ENCODE assay signal across 21 cellular contexts in genomic region chr19:43628646-43629326, GRCh38. TPM values are rescaled to one million over a fixed set of nuclear protein-coding genes. Genes with fewer than 3 reads are reported as not detected.
DNase-seq lines count a peak whose midpoint lies in the region; ATAC-seq, FAIRE-seq and TF ChIP-seq lines count a peak whose summit lies in the region.
"Had no signal": no experiment of that assay in that cellular context is flagged by ENCODE, and none has a peak within 500 bp of the region (broad histone marks: within the 10 kb centered on the region; RNA-seq: fewer than 3 reads in every experiment).

No MANE protein-coding gene starts in this region.

- no peak overlapping the region for H4K5ac ChIP-seq in H1 (ENCODE audit: insufficient read length, low read depth, low read length)

- no peak overlapping the region for H3K4ac ChIP-seq in H1 (replicated peaks; ENCODE audit: insufficient read length, low read depth, low read length)

- no peak overlapping the region for H3K27ac ChIP-seq in H1 (ENCODE audit: low read depth, low read length)
- H3K27ac ChIP-seq: BLaER1 treated with 17β-estradiol and CSF1 and Interleukin-3, amounts not matched to agents 10 nM and 100 nM; KMS-11; RWPE1 had no signal

- no peak overlapping the region for H3K56ac ChIP-seq in H1 (replicated peaks; ENCODE audit: insufficient read length, low read depth, low read length)

- H3K4me3 Mint-ChIP-seq in natural killer cell treated with Interleukin-12 subunit alpha and Interleukin-12 subunit beta and Interleukin-15 and Interleukin-18, amount 100 ng/mL, for 72 hours = no peak overlapping the region
- H3K4me3 Mint-ChIP-seq in natural killer cell = no peak overlapping the region
- H3K4me3 Mint-ChIP-seq in activated T-cell treated with anti-CD3 and anti-CD28 coated beads, Interleukin-2, amount 50 U/mL, for 72 hours = no peak overlapping the region

- FAIRE-seq in H1 (lab: Jason Lieb, UNC) = no peak
- FAIRE-seq: GM18507 had no signal

- no peak for TF ChIP-seq POLR2A in H1 (IDR thresholded peaks at IDR 0.05; ENCODE audit: control extremely low read depth in 1 of 2, low read depth in 2 of 2, low read length in 2 of 2)

- CTCF ChIA-PET in H1 (lab: Charles Lee; ENCODE audit: partially characterized antibody) = interaction anchor here (0.6 to 3.7 kb wide), 5 partner anchors 29 to 148 kb away, joined by 3 to 13 read pairs (median 4); no protein-coding TSS in a partner anchor

- no peak overlapping the region for H4K91ac ChIP-seq in H1 (replicated peaks; ENCODE audit: insufficient read length, low read length)

- no peak overlapping the region for H2AK5ac ChIP-seq in H1 (ENCODE audit: low read depth, low read length)

- H2BK15ac ChIP-seq in H1 (ENCODE audit: low read length) = no peak overlapping the region

- POLR2A ChIA-PET in H1 (lab: Charles Lee; ENCODE audit: partially characterized antibody) = interaction anchor here (0.6 to 1.3 kb wide), 2 partner anchors 12 to 96 kb away, joined by 3 read pairs; partner anchors contain the start of gene ZNF575

- H3K23me2 ChIP-seq in H1 (ENCODE audit: low read depth, low read length) = no peaks in the 10 kb centered on the region; the same call in 1 of the 2 replicates

- no peak overlapping the region for H3K23ac ChIP-seq in H1 (ENCODE audit: insufficient read length)

- TF ChIP-seq CTCF in natural killer cell (IDR thresholded peaks at IDR 0.05) = no peak
- TF ChIP-seq CTCF in H1 (IDR thresholded peaks at IDR 0.05; ENCODE audit: control extremely low read depth in 1 of 3, insufficient read depth in 1 of 3, low read depth in 1 of 3, low read length in 3 of 3) = no peak

- H2AFZ ChIP-seq in H1 (ENCODE audit: low read length) = no peak overlapping the region

- no peak for TF ChIP-seq RAD21 in H1 (IDR thresholded peaks at IDR 0.05 in 1 of 2, conservative IDR thresholded peaks at IDR 0.05 in 1 of 2; ENCODE audit: low read depth in 2 of 2, low read length in 2 of 2)

- H3K4me1 ChIP-seq in H1 (replicated peaks in 1 of 4; ENCODE audit: control insufficient read depth in 3 of 4, insufficient read depth in 4 of 4, low read length in 3 of 4) = peaks cover 0 to 6% (median 3%) of the 10 kb centered on the region in 4 experiments; a peak in 2 of 7 replicates

- peaks cover 14 to 19% of the 10 kb centered on the region in 2 donors for H3K27me3 Mint-ChIP-seq in natural killer cell treated with Interleukin-12 subunit alpha and Interleukin-12 subunit beta and Interleukin-15 and Interleukin-18, amount 100 ng/mL, for 72 hours
- H3K27me3 Mint-ChIP-seq in natural killer cell (ENCODE audit: low read depth in 2 of 2) = peaks cover 8 to 25% of the 10 kb centered on the region in 2 donors
- peaks cover 15% of the 10 kb centered on the region for H3K27me3 Mint-ChIP-seq in activated T-cell treated with anti-CD3 and anti-CD28 coated beads, Interleukin-2, amount 50 U/mL, for 72 hours (ENCODE audit: low read depth)

- no peak overlapping the region for H3K18ac ChIP-seq in H1 (ENCODE audit: extremely low read depth, low read length)

- peaks cover 0 to 11% of the 10 kb centered on the region in 2 donors for H3K4me1 Mint-ChIP-seq in natural killer cell treated with Interleukin-12 subunit alpha and Interleukin-12 subunit beta and Interleukin-15 and Interleukin-18, amount 100 ng/mL, for 72 hours (ENCODE audit: low read depth in 2 of 2)
- peaks cover 0 to 31% of the 10 kb centered on the region in 2 donors for H3K4me1 Mint-ChIP-seq in natural killer cell
- peaks cover 24% of the 10 kb centered on the region for H3K4me1 Mint-ChIP-seq in activated T-cell treated with anti-CD3 and anti-CD28 coated beads, Interleukin-2, amount 50 U/mL, for 72 hours (ENCODE audit: low read depth)

- no peaks in the 10 kb centered on the region; a peak in 2 of 8 replicates for H3K36me3 ChIP-seq in H1 (ENCODE audit: control insufficient read depth in 2 of 4, insufficient read depth in 4 of 4, low read length in 3 of 4)
- H3K36me3 ChIP-seq: MG63 had no signal

- peak; percentile 25 for DNase-seq in natural killer cell treated with Interleukin-12 subunit alpha and Interleukin-12 subunit beta and Interleukin-15 and Interleukin-18, amount 100 ng/mL, for 72 hours (ENCODE audit: low spot score)
- no peak for DNase-seq in natural killer cell
- no peak for DNase-seq in H1 (ENCODE audit: low read depth in 1 of 2, low spot score in 2 of 2)
- no peak for DNase-seq in NCI-H748 (lab: John Stamatoyannopoulos, UW; ENCODE audit: unreplicated experiment)
- no peak for DNase-seq in activated T-cell treated with anti-CD3 and anti-CD28 coated beads, Interleukin-2, amount 50 U/mL, for 72 hours
- DNase-seq: DMS79 treated with DMSO at 0.1 percent for 48 hours, GOT3, MG63, NCI-H1092 treated with DMSO at 0.1 percent for 48 hours, NCI-H2081 treated with DMSO at 0.1 percent for 48 hours, NCI-H510A, NCI-H82, PC-3 had no signal

- intact Hi-C loops in natural killer cell (cut with micrococcal nuclease) = no loop called here

- no peak overlapping the region for H4K8ac ChIP-seq in H1 (ENCODE audit: extremely low read depth, insufficient read depth, low read length)

- H3K79me2 ChIP-seq in H1 (ENCODE audit: control insufficient read depth in 1 of 2, insufficient read depth in 2 of 2, low read length in 2 of 2) = no peaks in the 10 kb centered on the region

- no peak for TF ChIP-seq EP300 in H1 (IDR thresholded peaks at IDR 0.05; ENCODE audit: borderline replicate concordance in 1 of 2, low read depth in 2 of 2, low read length in 2 of 2)

- no peak overlapping the region for H3K4me3 ChIP-seq in H1 (ENCODE audit: extremely low read depth in 1 of 4, insufficient read depth in 2 of 4, low read depth in 3 of 4, low read length in 4 of 4)
- H3K4me3 ChIP-seq: BLaER1 treated with 17β-estradiol and CSF1 and Interleukin-3, amounts not matched to agents 10 nM and 100 nM; MG63 had no signal

- H2BK120ac ChIP-seq in H1 (replicated peaks; ENCODE audit: low read depth, low read length) = no peak overlapping the region

- H3K27ac Mint-ChIP-seq in natural killer cell treated with Interleukin-12 subunit alpha and Interleukin-12 subunit beta and Interleukin-15 and Interleukin-18, amount 100 ng/mL, for 72 hours = no peak overlapping the region
- H3K27ac Mint-ChIP-seq in natural killer cell = no peak overlapping the region
- no peak overlapping the region for H3K27ac Mint-ChIP-seq in activated T-cell treated with anti-CD3 and anti-CD28 coated beads, Interleukin-2, amount 50 U/mL, for 72 hours

- no peak overlapping the region for H2BK20ac ChIP-seq in H1 (ENCODE audit: low read length)

- no peak overlapping the region for H3K4me2 ChIP-seq in H1 (ENCODE audit: insufficient read depth in 1 of 2, low read depth in 2 of 2, low read length in 2 of 2)
- H3K4me2 ChIP-seq: BLaER1 treated with 17β-estradiol and CSF1 and Interleukin-3, amounts not matched to agents 10 nM and 100 nM; KMS-11 had no signal

- H3K9ac ChIP-seq in H1 (replicated peaks in 1 of 4; ENCODE audit: extremely low read depth in 1 of 4, low read depth in 3 of 4, low read length in 3 of 4) = no peak overlapping the region
- H3K9ac ChIP-seq: BLaER1 treated with 17β-estradiol and CSF1 and Interleukin-3, amounts not matched to agents 10 nM and 100 nM; KMS-11 had no signal

- no peak overlapping the region for H2BK5ac ChIP-seq in H1 (ENCODE audit: low read depth, low read length)

- H3K9me3 ChIP-seq in H1 (ENCODE audit: insufficient read depth in 2 of 2, low read depth in 1 of 2, low read length in 1 of 2) = no peaks in the 10 kb centered on the region
- H3K9me3 ChIP-seq: BLaER1 treated with 17β-estradiol and CSF1 and Interleukin-3, amounts not matched to agents 10 nM and 100 nM; MG63 had no signal

- H3K36me3 Mint-ChIP-seq in natural killer cell treated with Interleukin-12 subunit alpha and Interleukin-12 subunit beta and Interleukin-15 and Interleukin-18, amount 100 ng/mL, for 72 hours = no peaks in the 10 kb centered on the region
- no peaks in the 10 kb centered on the region for H3K36me3 Mint-ChIP-seq in natural killer cell
- H3K36me3 Mint-ChIP-seq in activated T-cell treated with anti-CD3 and anti-CD28 coated beads, Interleukin-2, amount 50 U/mL, for 72 hours (ENCODE audit: insufficient read depth in 2 of 2) = no peaks in the 10 kb centered on the region

- no peaks in the 10 kb centered on the region for H3K79me1 ChIP-seq in H1 (ENCODE audit: low read depth, low read length)

- ATAC-seq in natural killer cell treated with Interleukin-12 subunit alpha and Interleukin-12 subunit beta and Interleukin-15 and Interleukin-18, amount 100 ng/mL, for 72 hours = no peak
- ATAC-seq in natural killer cell (no peak), GM21619 (IDR thresholded peaks at IDR 0.05; ENCODE audit: unreplicated experiment) (no peak)
- ATAC-seq in activated T-cell treated with anti-CD3 and anti-CD28 coated beads, Interleukin-2, amount 50 U/mL, for 72 hours (replicated peaks in 1 of 2) = no peak
- ATAC-seq: PC-3 had no signal

- WGBS in H1 (ENCODE audit: extremely low coverage in 1 of 2, insufficient coverage in 1 of 2, insufficient read length in 1 of 2, insufficient replicate concordance in 2 of 2, low coverage in 1 of 2, low lambda C conversion rate in 2 of 2, missing lambda C conversion rate in 1 of 2), 2 experiments = 82% methylated on average over 3 of the region's 3 CpGs; no CpG with 5 or more reads in 1 of the 2 experiments

- H4K20me1 ChIP-seq in H1 (replicated peaks in 1 of 2; ENCODE audit: control insufficient read depth in 1 of 2, insufficient read depth in 2 of 2, low read length in 2 of 2) = peaks cover 4 to 5% of the 10 kb centered on the region in 2 experiments
- H4K20me1 ChIP-seq: BLaER1 treated with 17β-estradiol and CSF1 and Interleukin-3, amounts not matched to agents 10 nM and 100 nM had no signal

- H3K27me3 ChIP-seq in H1 (replicated peaks in 1 of 4; ENCODE audit: control insufficient read depth in 3 of 4, extremely low read depth in 1 of 4, insufficient read depth in 3 of 4, low read length in 3 of 4) = no peaks in the 10 kb centered on the region; a peak in 1 of 7 replicates
- H3K27me3 ChIP-seq: BLaER1 treated with 17β-estradiol and CSF1 and Interleukin-3, amounts not matched to agents 10 nM and 100 nM had no signal

- H2BK12ac ChIP-seq in H1 (ENCODE audit: low read depth, low read length) = no peak overlapping the region

- no peaks in the 10 kb centered on the region for H3K9me3 Mint-ChIP-seq in natural killer cell treated with Interleukin-12 subunit alpha and Interleukin-12 subunit beta and Interleukin-15 and Interleukin-18, amount 100 ng/mL, for 72 hours
- no peaks in the 10 kb centered on the region for H3K9me3 Mint-ChIP-seq in natural killer cell
- no peaks in the 10 kb centered on the region for H3K9me3 Mint-ChIP-seq in activated T-cell treated with anti-CD3 and anti-CD28 coated beads, Interleukin-2, amount 50 U/mL, for 72 hours

- H3K14ac ChIP-seq in H1 (ENCODE audit: insufficient read length) = no peak overlapping the region

RNA-seq across cellular contexts. Expression of gene ZNF428, which starts 9.4 kb away (rescaled TPM):
- total RNA-seq in natural killer cell treated with Interleukin-12 subunit alpha and Interleukin-12 subunit beta and Interleukin-15 and Interleukin-18, amount 100 ng/mL, for 72 hours = 10 to 100 TPM; 24.9 to 25.3 TPM
- total RNA-seq in natural killer cell = 10 to 100 TPM; 36.3 to 50.5 (median 37.6) TPM
- 16.7 and 19.5 TPM in 2 replicates for total RNA-seq in H1 (2021; fragmentation: NEBNext Ultra II Directional; extraction: Animal tissue kit (Norgen Biotek cat#: 25700))
- 7.8 and 15.5 TPM in 2 replicates for polyA plus RNA-seq in H1 (2011; rRNA removed)
- polyA plus RNA-seq in H1 (2011; cell fraction: cytosol; rRNA removed) = 14.5 TPM
- polyA plus RNA-seq in H1 (2011; cell fraction: nucleus; rRNA removed) = 16.4 TPM
- 15.6 to 23.2 TPM (median 22.3 TPM) in 4 replicates for polyA plus RNA-seq in H1 (2012, experiment 1 of 2)
- 13.0 TPM for polyA plus RNA-seq in H1 (2012, experiment 2 of 2)
- polyA plus RNA-seq in H1 (2013, experiment 1 of 2) = 6.0 TPM
- 5.6 TPM for polyA plus RNA-seq in H1 (2013, experiment 2 of 2)
- 1.1 and 2.2 TPM in 2 replicates for polyA minus RNA-seq in H1 (2011; rRNA and poly(A)+ RNA removed)
- polyA minus RNA-seq in H1 (2011; cell fraction: cytosol; rRNA and poly(A)+ RNA removed) = 5.4 TPM
- 6.6 TPM for polyA minus RNA-seq in H1 (2011; cell fraction: nucleus; rRNA and poly(A)+ RNA removed)
- 10 to 100 TPM; 17.2 to 25.6 TPM for total RNA-seq in activated T-cell treated with anti-CD3 and anti-CD28 coated beads, Interleukin-2, amount 50 U/mL, for 72 hours

RNA-seq across cellular contexts. Expression of gene CADM4, which starts 10.9 kb away (rescaled TPM):
- under 1 TPM; 0.59 TPM for total RNA-seq in natural killer cell treated with Interleukin-12 subunit alpha and Interleukin-12 subunit beta and Interleukin-15 and Interleukin-18, amount 100 ng/mL, for 72 hours
- under 1 TPM in 2 of 3 donors, not detected in 1; 0.19 to 0.38 TPM for total RNA-seq in natural killer cell
- 23.1 and 25.0 TPM in 2 replicates for total RNA-seq in H1 (2021; fragmentation: NEBNext Ultra II Directional; extraction: Animal tissue kit (Norgen Biotek cat#: 25700))
- 13.5 and 20.7 TPM in 2 replicates for polyA plus RNA-seq in H1 (2011; rRNA removed)
- polyA plus RNA-seq in H1 (2011; cell fraction: cytosol; rRNA removed) = 13.8 TPM
- polyA plus RNA-seq in H1 (2011; cell fraction: nucleus; rRNA removed) = 16.9 TPM
- 20.2 to 29.4 TPM (median 26.6 TPM) in 4 replicates for polyA plus RNA-seq in H1 (2012, experiment 1 of 2)
- polyA plus RNA-seq in H1 (2012, experiment 2 of 2) = 12.6 TPM
- polyA plus RNA-seq in H1 (2013, experiment 1 of 2) = 33.6 TPM
- polyA plus RNA-seq in H1 (2013, experiment 2 of 2) = 39.6 TPM
- 6.4 and 8.3 TPM in 2 replicates for polyA minus RNA-seq in H1 (2011; rRNA and poly(A)+ RNA removed)
- 9.4 TPM for polyA minus RNA-seq in H1 (2011; cell fraction: cytosol; rRNA and poly(A)+ RNA removed)
- 3.7 TPM for polyA minus RNA-seq in H1 (2011; cell fraction: nucleus; rRNA and poly(A)+ RNA removed)
- under 1 TPM; 0.28 to 0.74 TPM for total RNA-seq in activated T-cell treated with anti-CD3 and anti-CD28 coated beads, Interleukin-2, amount 50 U/mL, for 72 hours

RNA-seq across cellular contexts. Expression of gene SRRM5, which starts 16.9 kb away (rescaled TPM):
- total RNA-seq in natural killer cell treated with Interleukin-12 subunit alpha and Interleukin-12 subunit beta and Interleukin-15 and Interleukin-18, amount 100 ng/mL, for 72 hours = 1 to 10 TPM; 1.1 to 1.8 TPM
- under 1 TPM; 0.24 to 0.75 (median 0.50) TPM for total RNA-seq in natural killer cell
- 0.11 and 0.25 TPM in 2 replicates for total RNA-seq in H1 (2021; fragmentation: NEBNext Ultra II Directional; extraction: Animal tissue kit (Norgen Biotek cat#: 25700))
- polyA plus RNA-seq in H1 (2011; rRNA removed) = 0.06 and 0.16 TPM in 2 replicates
- 0.25 TPM for polyA plus RNA-seq in H1 (2011; cell fraction: cytosol; rRNA removed)
- polyA plus RNA-seq in H1 (2011; cell fraction: nucleus; rRNA removed) = 0.51 TPM
- 0.28 to 0.32 TPM (median 0.29 TPM) in 4 replicates for polyA plus RNA-seq in H1 (2012, experiment 1 of 2)
- polyA plus RNA-seq in H1 (2012, experiment 2 of 2) = 0.07 TPM
- polyA plus RNA-seq in H1 (2013, experiment 1 of 2) = 0.22 TPM
- polyA plus RNA-seq in H1 (2013, experiment 2 of 2) = 0.24 TPM
- polyA minus RNA-seq in H1 (2011; rRNA and poly(A)+ RNA removed) = 0.07 and 0.28 TPM in 2 replicates
- polyA minus RNA-seq in H1 (2011; cell fraction: cytosol; rRNA and poly(A)+ RNA removed) = not detected
- polyA minus RNA-seq in H1 (2011; cell fraction: nucleus; rRNA and poly(A)+ RNA removed) = not detected
- 1 to 10 TPM; 1.1 to 1.7 TPM for total RNA-seq in activated T-cell treated with anti-CD3 and anti-CD28 coated beads, Interleukin-2, amount 50 U/mL, for 72 hours
- total RNA-seq: A172, G401, SK-MEL-5 had no signal

RNA-seq across cellular contexts. Expression of gene ZNF576, which starts 32.4 kb away (rescaled TPM):
- total RNA-seq in natural killer cell treated with Interleukin-12 subunit alpha and Interleukin-12 subunit beta and Interleukin-15 and Interleukin-18, amount 100 ng/mL, for 72 hours = 10 to 100 TPM; 19.5 to 22.3 TPM
- 10 to 100 TPM in 1 of 3 donors, 1 to 10 TPM in 2; 4.0 to 10.4 (median 5.8) TPM for total RNA-seq in natural killer cell
- total RNA-seq in H1 (2021; fragmentation: NEBNext Ultra II Directional; extraction: Animal tissue kit (Norgen Biotek cat#: 25700)) = 13.6 and 14.7 TPM in 2 replicates
- polyA plus RNA-seq in H1 (2011; rRNA removed) = 32.4 and 35.9 TPM in 2 replicates
- 22.3 TPM for polyA plus RNA-seq in H1 (2011; cell fraction: cytosol; rRNA removed)
- 19.5 TPM for polyA plus RNA-seq in H1 (2011; cell fraction: nucleus; rRNA removed)
- 11.7 to 16.0 TPM (median 13.6 TPM) in 4 replicates for polyA plus RNA-seq in H1 (2012, experiment 1 of 2)
- polyA plus RNA-seq in H1 (2012, experiment 2 of 2) = 18.5 TPM
- polyA plus RNA-seq in H1 (2013, experiment 1 of 2) = 17.0 TPM
- 17.1 TPM for polyA plus RNA-seq in H1 (2013, experiment 2 of 2)
- 10.6 and 11.2 TPM in 2 replicates for polyA minus RNA-seq in H1 (2011; rRNA and poly(A)+ RNA removed)
- 4.4 TPM for polyA minus RNA-seq in H1 (2011; cell fraction: cytosol; rRNA and poly(A)+ RNA removed)
- 11.5 TPM for polyA minus RNA-seq in H1 (2011; cell fraction: nucleus; rRNA and poly(A)+ RNA removed)
- total RNA-seq in activated T-cell treated with anti-CD3 and anti-CD28 coated beads, Interleukin-2, amount 50 U/mL, for 72 hours = 10 to 100 TPM; 10.0 to 11.8 TPM

RNA-seq across cellular contexts. Expression of gene IRGQ, which starts 32.9 kb away (rescaled TPM):
- total RNA-seq in natural killer cell treated with Interleukin-12 subunit alpha and Interleukin-12 subunit beta and Interleukin-15 and Interleukin-18, amount 100 ng/mL, for 72 hours = 10 to 100 TPM; 36.8 to 42.6 TPM
- total RNA-seq in natural killer cell = 10 to 100 TPM; 28.5 to 43.7 (median 32.2) TPM
- 39.9 and 42.9 TPM in 2 replicates for total RNA-seq in H1 (2021; fragmentation: NEBNext Ultra II Directional; extraction: Animal tissue kit (Norgen Biotek cat#: 25700))
- 10.5 and 16.0 TPM in 2 replicates for polyA plus RNA-seq in H1 (2011; rRNA removed)
- polyA plus RNA-seq in H1 (2011; cell fraction: cytosol; rRNA removed) = 12.3 TPM
- polyA plus RNA-seq in H1 (2011; cell fraction: nucleus; rRNA removed) = 10.5 TPM
- polyA plus RNA-seq in H1 (2012, experiment 1 of 2) = 10.0 to 13.4 TPM (median 10.7 TPM) in 4 replicates
- 10.2 TPM for polyA plus RNA-seq in H1 (2012, experiment 2 of 2)
- 10.4 TPM for polyA plus RNA-seq in H1 (2013, experiment 1 of 2)
- 10.1 TPM for polyA plus RNA-seq in H1 (2013, experiment 2 of 2)
- polyA minus RNA-seq in H1 (2011; rRNA and poly(A)+ RNA removed) = 26.8 and 27.9 TPM in 2 replicates
- polyA minus RNA-seq in H1 (2011; cell fraction: cytosol; rRNA and poly(A)+ RNA removed) = 15.3 TPM
- 9.8 TPM for polyA minus RNA-seq in H1 (2011; cell fraction: nucleus; rRNA and poly(A)+ RNA removed)
- 10 to 100 TPM; 13.6 to 16.6 TPM for total RNA-seq in activated T-cell treated with anti-CD3 and anti-CD28 coated beads, Interleukin-2, amount 50 U/mL, for 72 hours

Comparison
In these comparisons a context has a peak if more than half of its experiments do, and no peak if none do; other contexts are left out.
1. RNA of gene CADM4, which starts 10.9 kb away (total RNA-seq): 23.1 to 25.0 TPM in H1; 0.28 to 0.74 TPM in activated T-cell treated with anti-CD3 and anti-CD28 coated beads, Interleukin-2, amount 50 U/mL, for 72 hours, 0.59 TPM in natural killer cell treated with Interleukin-12 subunit alpha and Interleukin-12 subunit beta and Interleukin-15 and Interleukin-18, amount 100 ng/mL, for 72 hours and 0.19 to 0.38 TPM in natural killer cell; every median in the first group is over 10 times any median in the second.